ENCODE assay signal across 23 cellular contexts in the genomic region with DNA sequence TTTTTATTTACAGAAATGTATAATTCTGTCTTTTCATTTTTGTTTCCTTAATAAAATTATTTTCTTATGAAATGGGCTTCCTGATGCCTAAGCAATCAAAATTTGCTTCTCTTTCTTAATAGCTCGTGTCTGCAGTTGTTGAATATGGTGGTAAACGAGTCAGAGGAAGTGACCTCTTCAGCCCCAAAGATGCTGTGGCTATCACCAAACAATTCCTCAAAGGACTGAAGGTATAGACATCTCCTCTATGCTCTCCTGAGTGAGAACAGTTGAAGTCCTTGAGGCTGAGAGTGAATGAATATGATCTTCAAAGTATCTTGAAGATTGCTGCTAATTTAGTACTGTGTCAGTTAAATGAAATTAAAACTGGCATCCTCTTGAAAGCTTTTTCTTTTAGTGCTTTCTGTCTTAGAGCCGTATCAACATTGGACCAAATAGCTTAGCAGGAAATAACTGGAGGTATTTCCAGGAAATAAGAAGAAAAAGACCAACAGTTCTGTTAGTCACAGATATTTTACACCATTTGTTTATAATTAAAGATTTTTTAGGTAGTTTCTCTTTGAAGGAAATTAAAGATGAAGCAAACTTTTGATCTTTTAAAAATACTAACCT. TPM values are rescaled to one million over a fixed set of nuclear protein-coding genes. Genes with fewer than 3 reads are reported as not detected.
DNase-seq lines count a peak whose midpoint lies in the region; ATAC-seq and TF ChIP-seq lines count a peak whose summit lies in the region.
"Had no signal": no experiment of that assay in that cellular context is flagged by ENCODE, and none has a peak within 500 bp of the region (broad histone marks: within the 10 kb centered on the region; RNA-seq: fewer than 3 reads in every experiment).

No MANE protein-coding gene starts in this region.

- no peaks in the 10 kb centered on the region for H3K79me2 ChIP-seq in Karpas-422 (ENCODE audit: low read length)

- H3K36me3 Mint-ChIP-seq in activated T-cell treated with anti-CD3 and anti-CD28 coated beads, Interleukin-2, amount 50 U/mL, for 72 hours (ENCODE audit: insufficient read depth in 2 of 2): peaks cover 0 to 6% of the 10 kb centered on the region in 2 donors
- H3K36me3 Mint-ChIP-seq in CD8-positive, alpha-beta T cell: peaks cover 31% of the 10 kb centered on the region

- POLR2A ChIA-PET in CD8-positive, alpha-beta T cell (lab: Charles Lee): interaction anchor here (0.9 to 1.5 kb wide), 2 partner anchors 12 to 19 kb away, joined by 3 read pairs; no protein-coding TSS in a partner anchor

- intact Hi-C loops in CD8-positive, alpha-beta T cell (cut with DNase I, micrococcal nuclease): no loop called here

- H3K9me2 ChIP-seq in Karpas-422 (replicated peaks; ENCODE audit: insufficient read depth, low read length): no peaks in the 10 kb centered on the region

- H3K27me3 ChIP-seq in CD8-positive, alpha-beta T cell (ENCODE audit: insufficient read depth, low read length): no peaks in the 10 kb centered on the region
- no peaks in the 10 kb centered on the region for H3K27me3 ChIP-seq in Karpas-422 (ENCODE audit: low read length)
- H3K27me3 ChIP-seq in effector memory CD4-positive, alpha-beta T cell (replicated peaks; ENCODE audit: control insufficient read depth, insufficient read depth, low read length, poor library complexity, severe bottlenecking): no peaks in the 10 kb centered on the region
- H3K27me3 ChIP-seq: sigmoid colon, thyroid gland had no signal

- H3K4me1 ChIP-seq in CD8-positive, alpha-beta T cell (ENCODE audit: insufficient read depth, low read length): peaks cover 12% of the 10 kb centered on the region
- peaks cover 13% of the 10 kb centered on the region for H3K4me1 ChIP-seq in Karpas-422 (ENCODE audit: low read length)
- peaks cover 12% of the 10 kb centered on the region for H3K4me1 ChIP-seq in effector memory CD4-positive, alpha-beta T cell (ENCODE audit: control insufficient read depth, insufficient read depth, low read length, poor library complexity, severe bottlenecking)
- H3K4me1 ChIP-seq: thyroid gland had no signal

- no peak overlapping the region for H3K4me2 ChIP-seq in Karpas-422 (ENCODE audit: low read depth, low read length, poor library complexity, severe bottlenecking)

- H3K27me3 Mint-ChIP-seq in activated T-cell treated with anti-CD3 and anti-CD28 coated beads, Interleukin-2, amount 50 U/mL, for 72 hours (ENCODE audit: low read depth): no peaks in the 10 kb centered on the region
- no peaks in the 10 kb centered on the region for H3K27me3 Mint-ChIP-seq in CD8-positive, alpha-beta T cell (ENCODE audit: low read depth)
- H3K27me3 Mint-ChIP-seq: progenitor cell of endocrine pancreas; stimulated activated naive CD8-positive, alpha-beta T cell treated with anti-CD3 and anti-CD28 coated beads, Interleukin-15, Interleukin-2, amounts not matched to agents 100 ng/mL and 50 ng/mL, for 24 hours had no signal

- DNase-seq in activated T-cell treated with anti-CD3 and anti-CD28 coated beads, Interleukin-2, amount 50 U/mL, for 72 hours: no peak
- DNase-seq in activated T-cell treated with anti-CD3 and anti-CD28 coated beads, Interleukin-2, amount 50 U/mL, for 48 hours: no peak
- DNase-seq in CD8-positive, alpha-beta T cell: no peak
- DNase-seq in Karpas-422: no peak
- DNase-seq in effector memory CD4-positive, alpha-beta T cell: no peak
- no peak for DNase-seq in NCI-H524 treated with DMSO at 0.1 percent for 48 hours (lab: John Stamatoyannopoulos, UW)
- DNase-seq in CD1c-positive myeloid dendritic cell (ENCODE audit: extremely low spot score): no peak
- DNase-seq: activated T-cell treated with anti-CD3 and anti-CD28 coated beads, Interleukin-2, amount 50 U/mL, for 1 hour; cerebellar nuclear complex; glutamatergic neuron; kidney; MV-4-11; NCI-H510A; NK-92 treated with Interleukin-12 subunit alpha and Interleukin-12 subunit beta, amount 100 ng/mL, for 24 hours; SHP77 treated with DMSO at 0.1 percent for 48 hours; sigmoid colon; thyroid gland had no signal

- peak overlapping the region in 1 of 2 donors; percentile 12 for H3K4me3 Mint-ChIP-seq in activated T-cell treated with anti-CD3 and anti-CD28 coated beads, Interleukin-2, amount 50 U/mL, for 72 hours
- peak overlapping the region; percentile 42 for H3K4me3 Mint-ChIP-seq in CD8-positive, alpha-beta T cell
- H3K4me3 Mint-ChIP-seq: CD14-positive monocyte; stimulated activated naive CD8-positive, alpha-beta T cell treated with anti-CD3 and anti-CD28 coated beads, Interleukin-15, Interleukin-2, amounts not matched to agents 100 ng/mL and 50 ng/mL, for 24 hours had no signal

- no peaks in the 10 kb centered on the region for H4K20me1 ChIP-seq in Karpas-422 (ENCODE audit: insufficient read depth, low read depth, low read length)

- no peak overlapping the region for H3K4me3 ChIP-seq in CD8-positive, alpha-beta T cell (ENCODE audit: low read depth, low read length)
- H3K4me3 ChIP-seq in Karpas-422 (ENCODE audit: low read length): no peak overlapping the region
- no peak overlapping the region for H3K4me3 ChIP-seq in effector memory CD4-positive, alpha-beta T cell (ENCODE audit: insufficient read depth, low read depth, low read length, poor library complexity, severe bottlenecking)
- H3K4me3 ChIP-seq: sigmoid colon, thyroid gland had no signal

- H3K36me3 ChIP-seq in CD8-positive, alpha-beta T cell (ENCODE audit: insufficient read depth, low read length): peaks cover 3% of the 10 kb centered on the region
- H3K36me3 ChIP-seq in Karpas-422 (ENCODE audit: insufficient read depth, low read length): peaks cover 4% of the 10 kb centered on the region; the same call in 1 of the 2 replicates
- H3K36me3 ChIP-seq in effector memory CD4-positive, alpha-beta T cell (ENCODE audit: control insufficient read depth, insufficient read depth, low read length): no peaks in the 10 kb centered on the region

- H3K9me3 Mint-ChIP-seq in activated T-cell treated with anti-CD3 and anti-CD28 coated beads, Interleukin-2, amount 50 U/mL, for 72 hours: no peaks in the 10 kb centered on the region
- no peaks in the 10 kb centered on the region for H3K9me3 Mint-ChIP-seq in CD8-positive, alpha-beta T cell
- H3K9me3 Mint-ChIP-seq: CD14-positive monocyte; stimulated activated naive CD8-positive, alpha-beta T cell treated with anti-CD3 and anti-CD28 coated beads, Interleukin-15, Interleukin-2, amounts not matched to agents 100 ng/mL and 50 ng/mL, for 24 hours had no signal

- H3K9me3 ChIP-seq in CD8-positive, alpha-beta T cell (ENCODE audit: low read length): no peaks in the 10 kb centered on the region
- H3K9me3 ChIP-seq in Karpas-422 (ENCODE audit: low read length): no peaks in the 10 kb centered on the region
- H3K9me3 ChIP-seq in effector memory CD4-positive, alpha-beta T cell (ENCODE audit: control insufficient read depth, low read length): no peaks in the 10 kb centered on the region
- H3K9me3 ChIP-seq: sigmoid colon, thyroid gland had no signal

- 0 out of 2 replicates have a peak overlapping the region, but pooled peaks have one; percentile 22 for H2AFZ ChIP-seq in Karpas-422 (ENCODE audit: low read length)

- H3K27ac ChIP-seq in CD8-positive, alpha-beta T cell (ENCODE audit: low read depth, low read length): no peak overlapping the region
- no peak overlapping the region for H3K27ac ChIP-seq in Karpas-422 (ENCODE audit: low read length)
- peak overlapping the region; percentile 30 for H3K27ac ChIP-seq in effector memory CD4-positive, alpha-beta T cell (ENCODE audit: insufficient read depth, low read length, poor library complexity, severe bottlenecking)
- H3K27ac ChIP-seq: epithelial cell of prostate, KMS-11, thyroid gland had no signal

- CTCF ChIA-PET in CD8-positive, alpha-beta T cell (lab: Charles Lee): interaction anchor here (1.0 to 1.1 kb wide), 2 partner anchors 19 to 65 kb away, joined by 3 read pairs; no protein-coding TSS in a partner anchor

- no peak for ATAC-seq in activated T-cell treated with anti-CD3 and anti-CD28 coated beads, Interleukin-2, amount 50 U/mL, for 72 hours (replicated peaks in 1 of 2)
- no peak for ATAC-seq in CD8-positive, alpha-beta T cell
- no peak for ATAC-seq in GM21515 (IDR thresholded peaks at IDR 0.05; ENCODE audit: unreplicated experiment)

- H3K9ac ChIP-seq in Karpas-422 (ENCODE audit: low read length): no peak overlapping the region
- H3K9ac ChIP-seq: KMS-11 had no signal

- peak overlapping the region; percentile 1 for H3K27ac Mint-ChIP-seq in activated T-cell treated with anti-CD3 and anti-CD28 coated beads, Interleukin-2, amount 50 U/mL, for 72 hours
- peak overlapping the region; percentile 74 for H3K27ac Mint-ChIP-seq in CD8-positive, alpha-beta T cell
- H3K27ac Mint-ChIP-seq: CD14-positive monocyte; progenitor cell of endocrine pancreas; stimulated activated naive CD8-positive, alpha-beta T cell treated with anti-CD3 and anti-CD28 coated beads, Interleukin-15, Interleukin-2, amounts not matched to agents 100 ng/mL and 50 ng/mL, for 24 hours had no signal

- TF ChIP-seq CTCF in CD8-positive, alpha-beta T cell (IDR thresholded peaks at IDR 0.05): no peak

- H3K4me1 Mint-ChIP-seq in activated T-cell treated with anti-CD3 and anti-CD28 coated beads, Interleukin-2, amount 50 U/mL, for 72 hours (ENCODE audit: low read depth): peaks cover 4% of the 10 kb centered on the region
- peaks cover 21% of the 10 kb centered on the region for H3K4me1 Mint-ChIP-seq in CD8-positive, alpha-beta T cell (ENCODE audit: low read depth)

RNA-seq across cellular contexts. Expression of gene VPS45, which starts 24.7 kb away (rescaled TPM):
- 10 to 100 TPM; 32.4 to 35.4 TPM for total RNA-seq in activated T-cell treated with anti-CD3 and anti-CD28 coated beads, Interleukin-2, amount 50 U/mL, for 72 hours
- total RNA-seq in CD8-positive, alpha-beta T cell: 1 to 10 TPM; 5.9 to 6.9 TPM
- total RNA-seq in Karpas-422 (2014; rRNA removed; shearing (Covaris generic); ENCODE audit: low replicate concordance): 24.9 and 39.0 TPM in 2 replicates

RNA-seq across cellular contexts. Expression of gene PLEKHO1, which starts 57.4 kb away (rescaled TPM):
- total RNA-seq in activated T-cell treated with anti-CD3 and anti-CD28 coated beads, Interleukin-2, amount 50 U/mL, for 72 hours: 10 to 100 TPM; 21.9 to 42.7 TPM
- total RNA-seq in CD8-positive, alpha-beta T cell: 10 to 100 TPM; 82.5 to 90.1 TPM
- total RNA-seq in Karpas-422 (2014; rRNA removed; shearing (Covaris generic); ENCODE audit: low replicate concordance): 1.6 and 3.8 TPM in 2 replicates
